In genomic region chr2:23107341-23107941, GRCh38 we compare ENCODE assay signal across 1 cellular context.
TF ChIP-seq lines count a peak whose summit lies in the region.

No MANE protein-coding gene starts in this region.

TF ChIP-seq in SK-N-SH, 30 proteins besides CTCF, POLR2A, EP300 and RAD21 (continued from another document):
- TF ChIP-seq REST (IDR thresholded peaks at IDR 0.05; ENCODE audit: low read depth, low read length), result no peak
- TF ChIP-seq YY1 (IDR thresholded peaks at IDR 0.05; ENCODE audit: low read depth), result no peak
- TF ChIP-seq FOXM1 (IDR thresholded peaks at IDR 0.05; ENCODE audit: low read depth), result no peak
- peak; percentile 9; the same call in 1 of the 2 replicates for TF ChIP-seq NFIC (IDR thresholded peaks at IDR 0.05; ENCODE audit: borderline replicate concordance)
- TF ChIP-seq RXRA (IDR thresholded peaks at IDR 0.05; ENCODE audit: borderline replicate concordance, low read depth), result no peak
